20 cellular contexts compared by ENCODE assay signal in the genomic region with DNA sequence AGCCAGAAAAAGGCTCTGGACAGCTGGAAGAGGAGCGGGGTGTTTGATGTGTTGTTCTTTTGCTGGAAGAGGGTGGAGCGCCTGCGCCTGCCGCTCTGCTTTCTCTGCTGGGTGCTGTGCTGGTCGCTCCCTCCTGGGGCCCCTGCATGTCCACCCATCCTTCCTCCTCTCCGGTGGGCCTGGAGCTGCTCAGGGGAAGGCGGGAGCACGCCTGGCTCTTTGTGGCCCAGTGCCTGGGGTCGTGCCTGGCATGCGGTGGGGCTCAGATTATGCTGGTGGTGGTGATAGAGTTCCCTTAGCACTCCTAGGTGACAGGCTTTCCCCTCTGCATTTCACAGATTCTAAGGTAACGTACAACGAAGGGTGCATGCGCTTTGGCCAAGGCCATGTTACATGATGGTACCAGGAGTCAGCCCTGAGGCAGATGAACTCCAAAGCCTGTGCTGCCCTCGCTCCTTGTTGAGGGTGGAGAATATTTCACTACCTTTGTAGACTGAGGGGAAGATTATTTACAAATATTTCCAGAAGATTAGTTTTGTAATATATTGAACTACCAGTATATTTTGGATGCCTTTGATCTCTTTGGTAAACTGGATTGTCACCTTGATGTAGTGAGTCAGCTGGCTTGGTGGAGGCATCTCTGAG. TPM values are rescaled to one million over a fixed set of nuclear protein-coding genes. Genes with fewer than 3 reads are reported as not detected.
A peak's percentile ranks its signal among the peaks of the same experiment; 100 is the strongest.
DNase-seq lines count a peak whose midpoint lies in the region; ATAC-seq, FAIRE-seq and TF ChIP-seq lines count a peak whose summit lies in the region.
"Had no signal": no experiment of that assay in that cellular context is flagged by ENCODE, and none has a peak within 500 bp of the region (broad histone marks: within the 10 kb centered on the region; RNA-seq: fewer than 3 reads in every experiment).

No MANE protein-coding gene starts in this region.

- H3K4me1 ChIP-seq in GM12878 (ENCODE audit: control insufficient read depth, insufficient read depth, low read length) (peaks cover 25% of the 10 kb centered on the region), endodermal cell (ENCODE audit: control insufficient read depth, insufficient read depth, low read length) (no peaks in the 10 kb centered on the region), aorta (ENCODE audit: control insufficient read depth in 1 of 2, insufficient read depth in 2 of 2, low read length in 2 of 2) (peaks cover 0 to 1% of the 10 kb centered on the region in 2 donors)

- H3K27ac Mint-ChIP-seq in endodermal cell: no peak overlapping the region
- H3K27ac Mint-ChIP-seq in naive thymus-derived CD8-positive, alpha-beta T cell: peak overlapping the region in 8 of 10 donors; percentile 2 to 77 (median 24)
- H3K27ac Mint-ChIP-seq: HFFc6 had no signal

- H4K20me1 ChIP-seq in GM12878 (ENCODE audit: control insufficient read depth, insufficient read depth): peaks cover 8% of the 10 kb centered on the region

- DNase-seq in GM12878 (ENCODE audit: low read depth, low spot score) (no peak), endodermal cell (peak; percentile 39), aorta (no peak), SK-N-DZ (ENCODE audit: low spot score) (no peak)
- no peak for DNase-seq in naive thymus-derived CD8-positive, alpha-beta T cell
- DNase-seq: ACHN, C1 segment of cervical spinal cord, DND-41, HFFc6, KBM-7, NCI-H1105 treated with DMSO at 0.1 percent for 48 hours, NCI-H1694, NCI-H510A treated with DMSO at 0.1 percent for 48 hours, NCI-H774, OCI-M1, Right ventricle myocardium superior had no signal

- RAD21 ChIA-PET in GM12878 (lab: Charles Lee; ENCODE audit: unreplicated experiment): interaction anchor here (0.8 kb wide), 1 partner anchor 45 kb away, joined by 3 read pairs; no protein-coding TSS in a partner anchor

- no peaks in the 10 kb centered on the region for H3K27me3 Mint-ChIP-seq in endodermal cell (ENCODE audit: insufficient read depth)
- no peaks in the 10 kb centered on the region for H3K27me3 Mint-ChIP-seq in naive thymus-derived CD8-positive, alpha-beta T cell

- H3K9ac ChIP-seq in GM12878 (ENCODE audit: control insufficient read depth, insufficient read depth, low read length) (no peak overlapping the region), endodermal cell (ENCODE audit: extremely low read depth, low read length, poor library complexity, severe bottlenecking) (no peak overlapping the region)

- no peak overlapping the region for H3K4me2 ChIP-seq in GM12878 (ENCODE audit: control insufficient read depth, insufficient read depth)

- peaks cover 10 to 14% of the 10 kb centered on the region in 2 experiments; a peak in 3 of 4 replicates for H3K36me3 ChIP-seq in GM12878 (ENCODE audit: control insufficient read depth in 2 of 2, insufficient read depth in 2 of 2, low read length in 1 of 2)
- peaks cover 8% of the 10 kb centered on the region for H3K36me3 ChIP-seq in endodermal cell (ENCODE audit: control insufficient read depth, insufficient read depth, low read length)
- no peaks in the 10 kb centered on the region for H3K36me3 ChIP-seq in aorta (ENCODE audit: control insufficient read depth in 1 of 2, insufficient read depth in 2 of 2, low read length in 1 of 2)

- H3K9me3 ChIP-seq in GM12878 (replicated peaks; ENCODE audit: control insufficient read depth, insufficient read depth, low read length) (no peaks in the 10 kb centered on the region), endodermal cell (ENCODE audit: control insufficient read depth, low read length) (no peaks in the 10 kb centered on the region), aorta (ENCODE audit: control insufficient read depth, low read length) (no peaks in the 10 kb centered on the region)

- peak; percentile 37; the same call in 1 of the 2 replicates for TF ChIP-seq POLR2A in GM12878 (IDR thresholded peaks at IDR 0.05; ENCODE audit: low read depth, low read length)

- H3K4me1 Mint-ChIP-seq in endodermal cell: peaks cover 20% of the 10 kb centered on the region
- H3K4me1 Mint-ChIP-seq in naive thymus-derived CD8-positive, alpha-beta T cell: peaks cover 41 to 88% (median 74%) of the 10 kb centered on the region in 4 donors

- SMC1A ChIA-PET in GM12878 (lab: Charles Lee; ENCODE audit: uncharacterized antibody, unreplicated experiment): interaction anchor here (5.1 kb wide), 1 partner anchor 8 kb away, joined by 23 read pairs; no protein-coding TSS in a partner anchor

- POLR2A ChIA-PET in GM12878 (lab: Charles Lee): no interaction called here
- POLR2A ChIA-PET in naive thymus-derived CD8-positive, alpha-beta T cell (lab: Charles Lee): interaction anchor here (0.9 kb wide), 1 partner anchor 121 kb away, joined by 3 read pairs; no protein-coding TSS in a partner anchor

- H3K79me2 ChIP-seq in GM12878 (ENCODE audit: control insufficient read depth, insufficient read depth, low read length): peaks cover 99% of the 10 kb centered on the region

- H3K27ac ChIP-seq in GM12878 (ENCODE audit: control insufficient read depth, insufficient read depth) (no peak overlapping the region), endodermal cell (ENCODE audit: low read depth, low read length) (no peak overlapping the region), aorta (ENCODE audit: low read depth in 1 of 2, low read length in 2 of 2) (no peak overlapping the region)
- H3K27ac ChIP-seq: SK-N-MC had no signal

- no TSS peak for BruUV-seq in GM12878 (replicated peaks; lab: Mats Ljungman, UMichigan)

- H3K27me3 ChIP-seq in GM12878 (replicated peaks in 1 of 2; ENCODE audit: control insufficient read depth in 2 of 2, insufficient read depth in 2 of 2, low read length in 1 of 2) (no peaks in the 10 kb centered on the region), endodermal cell (ENCODE audit: control insufficient read depth, insufficient read depth, low read length, poor library complexity, severe bottlenecking) (no peaks in the 10 kb centered on the region), aorta (ENCODE audit: control insufficient read depth in 1 of 2, insufficient read depth in 2 of 2, low read length in 1 of 2) (no peaks in the 10 kb centered on the region)

- H3K9me3 Mint-ChIP-seq in endodermal cell: no peaks in the 10 kb centered on the region
- H3K9me3 Mint-ChIP-seq in naive thymus-derived CD8-positive, alpha-beta T cell: no peaks in the 10 kb centered on the region
- H3K9me3 Mint-ChIP-seq: HFFc6 had no signal

- no peaks in the 10 kb centered on the region for H3K36me3 Mint-ChIP-seq in endodermal cell (ENCODE audit: low read depth)
- H3K36me3 Mint-ChIP-seq in naive thymus-derived CD8-positive, alpha-beta T cell: peaks cover 0 to 11% (median 5%) of the 10 kb centered on the region in 3 donors

- 99% methylated on average over 11 of the region's 14 CpGs for WGBS in GM12878 (ENCODE audit: insufficient coverage, insufficient replicate concordance, low lambda C conversion rate, missing lambda C conversion rate)
- 96 to 100% methylated on average over 9 to 14 of the region's 14 CpGs for WGBS in endodermal cell (ENCODE audit: insufficient coverage in 1 of 2, insufficient read length in 1 of 2), 2 experiments
- 94 to 95% methylated on average over 14 of the region's 14 CpGs for WGBS in aorta, 2 donors

- no peak for FAIRE-seq in GM12878 (lab: Jason Lieb, UNC)
- FAIRE-seq: H54 had no signal

- TF ChIP-seq RAD21 in GM12878 (IDR thresholded peaks at IDR 0.05; ENCODE audit: insufficient read depth, low read depth, low read length): no peak

- no peak for TF ChIP-seq EP300 in GM12878 (IDR thresholded peaks at IDR 0.05; ENCODE audit: borderline replicate concordance in 1 of 2, control insufficient read depth in 1 of 2, low read depth in 2 of 2, low read length in 2 of 2)

- in situ Hi-C loops in GM12878 (cut with MboI): no loop called here

- no peak overlapping the region for H2AFZ ChIP-seq in GM12878 (ENCODE audit: control insufficient read depth, low read depth, low read length)

- H3K4me3 ChIP-seq in GM12878 (no peak overlapping the region), endodermal cell (ENCODE audit: low read length) (no peak overlapping the region), aorta (ENCODE audit: low read length in 2 of 2) (no peak overlapping the region)
- H3K4me3 ChIP-seq: SK-N-MC had no signal

- ATAC-seq in GM12878: no peak
- no peak for ATAC-seq in naive thymus-derived CD8-positive, alpha-beta T cell
- peak; percentile 43 for ATAC-seq in aorta (ENCODE audit: low FRiP score)
- no peak for ATAC-seq in GM21737 (IDR thresholded peaks at IDR 0.05; ENCODE audit: unreplicated experiment)
- no peak for ATAC-seq in GM19351 (IDR thresholded peaks at IDR 0.05; ENCODE audit: unreplicated experiment)

- intact Hi-C loops in GM12878 (cut with micrococcal nuclease; ENCODE audit: unreplicated experiment) (no loop called here), aorta (cut with DNase I) (no loop called here)

- H3K4me3 Mint-ChIP-seq in endodermal cell: no peak overlapping the region
- peak overlapping the region in 4 of 10 donors; percentile 2 to 27 (median 10) for H3K4me3 Mint-ChIP-seq in naive thymus-derived CD8-positive, alpha-beta T cell
- H3K4me3 Mint-ChIP-seq: HFFc6 had no signal

- no peak for TF ChIP-seq CTCF in GM12878 (IDR thresholded peaks at IDR 0.05 in 2 of 3, conservative IDR thresholded peaks at IDR 0.05 in 1 of 3; ENCODE audit: control insufficient read depth in 2 of 3, extremely low read depth in 1 of 3, insufficient read depth in 1 of 3, low read depth in 3 of 3, low read length in 3 of 3)
- no peak for TF ChIP-seq CTCF in endodermal cell (conservative IDR thresholded peaks at IDR 0.05)

- CTCF ChIA-PET in GM12878 (lab: Yijun Ruan, JAX): no interaction called here

RNA-seq across cellular contexts. Expression of gene ARID1B, which starts 21.0 kb away (rescaled TPM):
- total RNA-seq in GM12878 (2013; cell fraction: nucleolus; rRNA removed): 1,061 and 1,083 TPM in 2 replicates
- total RNA-seq in GM12878 (2014; rRNA removed) (68.0 and 68.8 TPM in 2 replicates), GM12878 (2014; rRNA removed; fragmentation: Illumina TruSeq; extraction: Trizol) (73.7 and 80.8 TPM in 2 replicates), GM12878 (2021) (116 and 133 TPM in 2 replicates), endodermal cell (100 to 1,000 TPM in 1 of 2 donors, 10 to 100 TPM in 1; 74.0 to 110 TPM), aorta (100 to 1,000 TPM in 1 of 2 donors, 10 to 100 TPM in 1; 92.0 to 143 TPM)
- polyA plus RNA-seq in GM12878 (2011; ENCODE audit: low read depth): 28.7 TPM
- polyA plus RNA-seq in GM12878 (2011; rRNA removed) (21.3 and 24.7 TPM in 2 replicates), GM12878 (2014; fragmentation: Illumina TruSeq; extraction: Trizol) (59.2 and 69.9 TPM in 2 replicates), GM12878 (2014; fragmentation: Nextera tagmentation; extraction: Ambion mirVana) (10 to 100 TPM; 37.7 to 73.9 TPM), GM12878 (2014; rRNA removed) (50.0 and 59.1 TPM in 2 replicates), GM12878 (2016; fragmentation: Nextera tagmentation; extraction: Ambion mirVana) (10 to 100 TPM; 32.4 to 39.1 TPM), aorta (10 to 100 TPM in 1 of 2 donors, 1 to 10 TPM in 1; 6.5 to 16.9 TPM)
- 21.4 and 24.5 TPM in 2 replicates for polyA plus RNA-seq in GM12878 (2011; cell fraction: cytosol; rRNA removed)
- 69.4 and 82.0 TPM in 2 replicates for polyA plus RNA-seq in GM12878 (2011; cell fraction: nucleus; rRNA removed)
- 43.0 and 45.3 TPM in 2 replicates for polyA plus RNA-seq in GM12878 (2012)
- 124 and 158 TPM in 2 replicates for polyA minus RNA-seq in GM12878 (2011; rRNA and poly(A)+ RNA removed)
- polyA minus RNA-seq in GM12878 (2011; cell fraction: cytosol; rRNA and poly(A)+ RNA removed): 32.6 and 38.9 TPM in 2 replicates
- polyA minus RNA-seq in GM12878 (2011; cell fraction: nucleus; rRNA and poly(A)+ RNA removed): 206 and 401 TPM in 2 replicates
- polyA plus RNA-seq in endodermal cell (2013, experiment 1 of 2): 44.9 TPM
- 47.0 TPM for polyA plus RNA-seq in endodermal cell (2013, experiment 2 of 2)
- 100 to 1,000 TPM; 119 to 122 TPM for total RNA-seq in naive thymus-derived CD8-positive, alpha-beta T cell
- 10 to 100 TPM in 2 of 3 donors, 1 to 10 TPM in 1; 9.0 to 18.6 (median 11.2) TPM for polyA plus RNA-seq in naive thymus-derived CD8-positive, alpha-beta T cell
- polyA plus RNA-seq in SK-N-DZ (2014; cell fraction: cytosol; rRNA removed): 20.0 and 22.4 TPM in 2 replicates
- 19.8 and 26.1 TPM in 2 replicates for polyA plus RNA-seq in SK-N-DZ (2014; cell fraction: nucleus; rRNA removed)
